Comparison of ENCODE assay signal across 20 cellular contexts in genomic region chr10:103580422-103580821, GRCh38.
A peak's percentile ranks its signal among the peaks of the same experiment; 100 is the strongest.
DNase-seq lines count a peak whose midpoint lies in the region; ATAC-seq and TF ChIP-seq lines count a peak whose summit lies in the region.
"Had no signal": no experiment of that assay in that cellular context is flagged by ENCODE, and none has a peak within 500 bp of the region (broad histone marks: within the 10 kb centered on the region; RNA-seq: fewer than 3 reads in every experiment).

No MANE protein-coding gene starts in this region.

- POLR2A ChIA-PET in HCT116 (lab: Charles Lee), result no interaction called here
- POLR2A ChIA-PET in activated CD8-positive, alpha-beta T cell treated with anti-CD3 and anti-CD28 coated beads for 36 hours (lab: Charles Lee), result interaction anchor here (0.6 kb wide), 1 partner anchor 14 kb away, joined by 3 read pairs; no protein-coding TSS in a partner anchor

- CTCF ChIA-PET in HCT116 (lab: Charles Lee), result interaction anchor here (0.9 to 2.2 kb wide), 2 partner anchors 13 to 15 kb away, joined by 3 to 9 read pairs; no protein-coding TSS in a partner anchor
- CTCF ChIA-PET in activated CD8-positive, alpha-beta T cell treated with anti-CD3 and anti-CD28 coated beads for 36 hours (lab: Charles Lee), result interaction anchor here (1.4 to 4.7 kb wide), 3 partner anchors 13 to 87 kb away, joined by 3 to 27 read pairs (median 10); partner anchors contain the start of gene NEURL1

- TF ChIP-seq POLR2A in HCT116 (IDR thresholded peaks at IDR 0.05; ENCODE audit: borderline replicate concordance, extremely low read depth, insufficient read depth, insufficient read length), result no peak

- H3K4me3 Mint-ChIP-seq in activated CD8-positive, alpha-beta T cell treated with anti-CD3 and anti-CD28 coated beads for 36 hours, result no peak overlapping the region
- H3K4me3 Mint-ChIP-seq: CD4-positive, alpha-beta T cell had no signal

- H3K27me3 ChIP-seq in BLaER1 (no peaks in the 10 kb centered on the region), HCT116 (ENCODE audit: insufficient read depth, low read length) (no peaks in the 10 kb centered on the region), psoas muscle (ENCODE audit: insufficient read depth in 3 of 3, low read length in 2 of 3) (no peaks in the 10 kb centered on the region)

- H3K9me3 Mint-ChIP-seq in activated CD8-positive, alpha-beta T cell treated with anti-CD3 and anti-CD28 coated beads for 36 hours, result no peaks in the 10 kb centered on the region
- H3K9me3 Mint-ChIP-seq: CD4-positive, alpha-beta T cell had no signal

- H3K9me3 ChIP-seq in BLaER1 (peaks cover 12% of the 10 kb centered on the region), HCT116 (ENCODE audit: control insufficient read depth in 1 of 2, insufficient read depth in 1 of 2, low read depth in 1 of 2, low read length in 2 of 2) (no peaks in the 10 kb centered on the region), psoas muscle (no peaks in the 10 kb centered on the region)
- H3K9me3 ChIP-seq: HAP-1, SK-N-SH had no signal

- H3K4me1 Mint-ChIP-seq in activated CD8-positive, alpha-beta T cell treated with anti-CD3 and anti-CD28 coated beads for 36 hours (ENCODE audit: low read depth), result peaks cover 3% of the 10 kb centered on the region

- TF ChIP-seq RAD21 in HCT116 (IDR thresholded peaks at IDR 0.05; ENCODE audit: low read depth), result no peak

- peaks cover 1% of the 10 kb centered on the region for H3K27me3 Mint-ChIP-seq in activated CD8-positive, alpha-beta T cell treated with anti-CD3 and anti-CD28 coated beads for 36 hours
- H3K27me3 Mint-ChIP-seq: CD4-positive, alpha-beta T cell had no signal

- no peak for TF ChIP-seq CTCF in HCT116 (IDR thresholded peaks at IDR 0.05 in 2 of 3, conservative IDR thresholded peaks at IDR 0.05 in 1 of 3; ENCODE audit: borderline replicate concordance in 1 of 3, insufficient read depth in 1 of 3, low read depth in 2 of 3, low read length in 2 of 3)
- no peak for TF ChIP-seq CTCF in psoas muscle (IDR thresholded peaks at IDR 0.05)
- TF ChIP-seq CTCF in activated CD8-positive, alpha-beta T cell treated with anti-CD3 and anti-CD28 coated beads for 36 hours (IDR thresholded peaks at IDR 0.05), result no peak

- intact Hi-C loops in HCT116 (cut with micrococcal nuclease) (no loop called here), left ventricle myocardium superior (cut with micrococcal nuclease) (no loop called here), psoas muscle (cut with DNase I) (no loop called here)
- intact Hi-C loops in activated CD8-positive, alpha-beta T cell treated with anti-CD3 and anti-CD28 coated beads for 36 hours (cut with micrococcal nuclease), result no loop called here

- DNase-seq in HCT116 (ENCODE audit: low read depth, low spot score) (no peak), left ventricle myocardium superior (no peak), psoas muscle (peak; percentile 42 to 80), SIG-M5 treated with dmso at 0.1 percent for 504 hours (lab: John Stamatoyannopoulos, UW; ENCODE audit: unreplicated experiment) (no peak), RPMI8226 (no peak)
- DNase-seq in activated CD4-positive, alpha-beta T cell treated with anti-CD3 and anti-CD28 coated beads for 48 hours, result no peak
- no peak for DNase-seq in activated CD8-positive, alpha-beta T cell treated with anti-CD3 and anti-CD28 coated beads for 36 hours
- DNase-seq: ACHN; AML-193; CD4-positive, alpha-beta T cell; DMS79 treated with DMSO at 0.1 percent for 48 hours; KBM-7; NCI-H1436; NCI-H2029 treated with DMSO at 0.1 percent for 48 hours; NCI-H2227 treated with DMSO at 0.1 percent for 48 hours; NCI-H524; PC-9; SK-N-SH had no signal

- peaks cover 87% of the 10 kb centered on the region for H3K4me1 ChIP-seq in BLaER1
- no peaks in the 10 kb centered on the region for H3K4me1 ChIP-seq in HCT116 (ENCODE audit: control insufficient read depth in 1 of 2, insufficient read depth in 2 of 2, low read length in 2 of 2)
- H3K4me1 ChIP-seq in psoas muscle, result peaks cover 45% of the 10 kb centered on the region
- H3K4me1 ChIP-seq: HAP-1 had no signal

- no peak overlapping the region for H2AFZ ChIP-seq in HCT116 (ENCODE audit: low read depth, low read length, poor library complexity, severe bottlenecking)
- H2AFZ ChIP-seq: PC-9 had no signal

- peaks cover 7% of the 10 kb centered on the region for H3K36me3 ChIP-seq in BLaER1
- no peaks in the 10 kb centered on the region for H3K36me3 ChIP-seq in HCT116 (ENCODE audit: control insufficient read depth in 1 of 2, insufficient read depth in 2 of 2, low read length in 2 of 2)
- peaks cover 0 to 8% of the 10 kb centered on the region in 2 donors for H3K36me3 ChIP-seq in psoas muscle (ENCODE audit: insufficient read depth in 1 of 2, low read depth in 1 of 2)
- H3K36me3 ChIP-seq: HAP-1 had no signal

- no TSS peak for BruUV-seq in HCT116 (replicated peaks; lab: Mats Ljungman, UMichigan)

- no peaks in the 10 kb centered on the region for H3K9me2 ChIP-seq in HCT116 (ENCODE audit: insufficient read depth)
- H3K9me2 ChIP-seq: SK-N-SH had no signal

- RAD21 ChIA-PET in HCT116 (lab: Charles Lee; ENCODE audit: low non-redundant PET in 1 of 2, low total read pairs in 2 of 2, uncharacterized antibody in 2 of 2, unreplicated experiment in 2 of 2), result no interaction called here

- peak overlapping the region; percentile 44; the same call in 1 of the 2 replicates for H3K9ac ChIP-seq in BLaER1
- no peak overlapping the region for H3K9ac ChIP-seq in HCT116 (ENCODE audit: low read length)
- H3K9ac ChIP-seq: SK-N-SH had no signal

- ATAC-seq in HCT116 (peak; percentile 4; the same call in 1 of the 2 replicates), left ventricle myocardium superior (peak; percentile 54), psoas muscle (peak; percentile 88 to 93 (median 90))
- no peak for ATAC-seq in activated CD8-positive, alpha-beta T cell treated with anti-CD3 and anti-CD28 coated beads for 36 hours

- H3K27ac ChIP-seq in BLaER1 (peak overlapping the region; percentile 59; the same call in 1 of the 2 replicates), HCT116 (ENCODE audit: low read depth, low read length) (no peak overlapping the region), psoas muscle (peak overlapping the region; percentile 83)
- H3K27ac ChIP-seq: PC-9 had no signal

- H3K4me2 ChIP-seq in BLaER1 (peak overlapping the region; percentile 81), HCT116 (ENCODE audit: low read length) (no peak overlapping the region)
- H3K4me2 ChIP-seq: PC-9, SK-N-SH had no signal

- H3K79me2 ChIP-seq in HCT116 (ENCODE audit: insufficient read depth, low read length), result no peaks in the 10 kb centered on the region

- 0 out of 2 replicates have a peak overlapping the region, but pooled peaks have one; percentile 13 for H3K4me3 ChIP-seq in BLaER1
- no peak overlapping the region for H3K4me3 ChIP-seq in HCT116 (replicated peaks in 1 of 2; ENCODE audit: low read depth in 1 of 2, low read length in 2 of 2)
- peak overlapping the region; percentile 3 for H3K4me3 ChIP-seq in psoas muscle
- H3K4me3 ChIP-seq: HAP-1, PC-9 had no signal

- no peak overlapping the region for H3K27ac Mint-ChIP-seq in activated CD8-positive, alpha-beta T cell treated with anti-CD3 and anti-CD28 coated beads for 36 hours
- H3K27ac Mint-ChIP-seq: CD4-positive, alpha-beta T cell had no signal

- peaks cover 1% of the 10 kb centered on the region for H3K36me3 Mint-ChIP-seq in activated CD8-positive, alpha-beta T cell treated with anti-CD3 and anti-CD28 coated beads for 36 hours (ENCODE audit: low read depth)

- H4K20me1 ChIP-seq in BLaER1 (no peaks in the 10 kb centered on the region), HCT116 (ENCODE audit: insufficient read depth) (no peaks in the 10 kb centered on the region)

- 14 to 19% (median 18%) methylated on average over 7 of the region's 7 CpGs for WGBS in psoas muscle, 3 donors

TF ChIP-seq in HCT116, 20 proteins besides CTCF, POLR2A, EP300 and RAD21:
- TF ChIP-seq YY1 (IDR thresholded peaks at IDR 0.05; ENCODE audit: extremely low read depth, insufficient replicate concordance, low read depth, low read length) (no peak), TCF7L2 (IDR thresholded peaks at IDR 0.05; ENCODE audit: borderline replicate concordance, extremely low read depth, insufficient read depth, insufficient read length) (no peak), FOSL1 (IDR thresholded peaks at IDR 0.05; ENCODE audit: low read depth) (no peak), SIN3A (IDR thresholded peaks at IDR 0.05; ENCODE audit: low read depth) (no peak), ATF3 (IDR thresholded peaks at IDR 0.05) (no peak)

Comparison
In these comparisons a context has a peak if more than half of its experiments do, and no peak if none do; other contexts are left out.
1. H3K4me3 ChIP-seq: peak in BLaER1 (single experiment) and psoas muscle (single experiment); none in HCT116 (0 of 2).
2. DNase-seq: peak in psoas muscle (2 of 2); none in HCT116 (single experiment), left ventricle myocardium superior (single experiment), activated CD4-positive, alpha-beta T cell treated with anti-CD3 and anti-CD28 coated beads for 48 hours (single experiment), SIG-M5 treated with dmso at 0.1 percent for 504 hours (single experiment), activated CD8-positive, alpha-beta T cell treated with anti-CD3 and anti-CD28 coated beads for 36 hours (single experiment) and RPMI8226 (single experiment).